24 cellular contexts compared by ENCODE assay signal in genomic region chr7:106225856-106226255, GRCh38.
"Had no signal": no experiment of that assay in that cellular context is flagged by ENCODE, and none has a peak within 500 bp of the region (broad histone marks: within the 10 kb centered on the region; RNA-seq: fewer than 3 reads in every experiment).

No MANE protein-coding gene starts in this region.

- H3K27me3 ChIP-seq: esophagus muscularis mucosa, ovary, uterus had no signal

- H3K9me3 ChIP-seq: ovary, prostate gland, thoracic aorta, uterus had no signal

- H3K27ac ChIP-seq: esophagus muscularis mucosa, ovary, prostate gland, thoracic aorta, uterus had no signal

- H3K4me1 ChIP-seq: prostate gland, uterus had no signal

- H3K36me3 ChIP-seq: esophagus muscularis mucosa, ovary, prostate gland, thoracic aorta, uterus had no signal

- ATAC-seq: activated CD8-positive, alpha-beta memory T cell treated with anti-CD3 and anti-CD28 coated beads, Interleukin-2, amount 10 ng/mL, durations not matched to agents 7 days and 5 days; activated CD8-positive, alpha-beta T cell treated with anti-CD3 and anti-CD28 coated beads, Interleukin-2, amount 10 ng/mL, durations not matched to agents 7 days and 5 days; activated naive CD4-positive, alpha-beta T cell treated with anti-CD3 and anti-CD28 coated beads, Interleukin-2, amount 50 U/mL, for 72 hours; left cardiac atrium; naive thymus-derived CD4-positive, alpha-beta T cell; sciatic nerve; stimulated activated effector memory CD8-positive, alpha-beta T cell treated with anti-CD3 and anti-CD28 coated beads, Interleukin-12 subunit alpha, Interleukin-12 subunit beta, amount 100 ng/mL, for 72 hours had no signal

- H3K4me3 ChIP-seq: esophagus muscularis mucosa, ovary, prostate gland, thoracic aorta, uterus had no signal

- FAIRE-seq: bronchial epithelial cell, islet of Langerhans had no signal

- DNase-seq: activated B cell treated with CpG ODN at 0.5 μM for 24 hours; activated CD8-positive, alpha-beta memory T cell treated with anti-CD3 and anti-CD28 coated beads, Interleukin-2, amount 10 ng/mL, durations not matched to agents 7 days and 5 days; activated CD8-positive, alpha-beta T cell treated with anti-CD3 and anti-CD28 coated beads, Interleukin-2, amount 10 ng/mL, durations not matched to agents 7 days and 5 days; activated T-cell treated with anti-CD3 and anti-CD28 coated beads, Interleukin-2, amount 50 U/mL, for 48 hours; anterior cingulate cortex; endodermal cell; left cardiac atrium; mammary epithelial cell; midbrain; naive thymus-derived CD4-positive, alpha-beta T cell; ovary; retina; small intestine; stimulated activated CD4-positive, alpha-beta T cell treated with anti-CD3 and anti-CD28 coated beads, Interleukin-4, amount 100 ng/mL, for 24 hours; trophoblast cell; uterus had no signal
